In the genomic region with DNA sequence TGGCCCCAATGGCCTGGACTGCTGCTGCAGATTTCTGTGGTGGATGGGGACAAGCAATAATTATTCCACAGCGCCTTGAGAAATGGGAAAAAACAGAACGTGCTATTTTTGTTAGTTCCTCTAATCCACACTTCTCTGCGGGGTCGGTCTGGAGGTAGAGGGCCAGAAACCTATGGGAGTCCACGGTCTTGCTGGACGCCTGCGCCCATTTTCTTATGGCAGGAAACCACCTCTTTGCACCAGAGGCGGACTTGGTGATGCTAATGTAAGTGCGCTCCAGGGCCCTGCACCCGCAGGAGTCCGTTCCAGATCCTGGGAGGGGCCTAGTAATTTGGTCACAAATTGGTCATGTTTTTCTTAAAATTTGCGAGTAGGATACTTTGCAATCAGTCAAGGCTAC, we compare ENCODE assay signal across 22 cellular contexts. TPM values are rescaled to one million over a fixed set of nuclear protein-coding genes. Genes with fewer than 3 reads are reported as not detected.
DNase-seq lines count a peak whose midpoint lies in the region; ATAC-seq and TF ChIP-seq lines count a peak whose summit lies in the region.
"Had no signal": no experiment of that assay in that cellular context is flagged by ENCODE, and none has a peak within 500 bp of the region (broad histone marks: within the 10 kb centered on the region; RNA-seq: fewer than 3 reads in every experiment).

No MANE protein-coding gene starts in this region.

- intact Hi-C loops in upper lobe of right lung (cut with DNase I) = no loop called here

- H3K27ac ChIP-seq in fibroblast of lung (ENCODE audit: insufficient read depth, low read length) (peak overlapping the region; percentile 87), upper lobe of right lung (no peak overlapping the region)
- H3K27ac ChIP-seq: C4-2B, RWPE1 had no signal

- H3K9ac ChIP-seq in fibroblast of lung (ENCODE audit: insufficient read depth, low read length) = no peak overlapping the region

- H3K4me1 ChIP-seq in fibroblast of lung (ENCODE audit: control insufficient read depth, extremely low read depth, insufficient read depth, low read length) = peaks cover 16% of the 10 kb centered on the region
- no peaks in the 10 kb centered on the region for H3K4me1 ChIP-seq in upper lobe of right lung

- no peaks in the 10 kb centered on the region for H3K27me3 ChIP-seq in fibroblast of lung (ENCODE audit: control insufficient read depth, insufficient read depth, low read length)
- H3K27me3 ChIP-seq in upper lobe of right lung = peaks cover 7% of the 10 kb centered on the region
- H3K27me3 ChIP-seq: MG63 had no signal

- H3K36me3 Mint-ChIP-seq in activated naive CD8-positive, alpha-beta T cell = no peaks in the 10 kb centered on the region
- H3K36me3 Mint-ChIP-seq in activated naive CD8-positive, alpha-beta T cell treated with anti-CD3 and anti-CD28 coated beads for 36 hours = no peaks in the 10 kb centered on the region

- H4K20me1 ChIP-seq in fibroblast of lung (ENCODE audit: control insufficient read depth, extremely low read depth, insufficient read depth, low read length) = no peaks in the 10 kb centered on the region

- no peak overlapping the region for H3K4me2 ChIP-seq in fibroblast of lung (ENCODE audit: extremely low read depth, insufficient read depth, low read length)

- H3K27me3 Mint-ChIP-seq in activated naive CD8-positive, alpha-beta T cell = peaks cover 12% of the 10 kb centered on the region
- peaks cover 51% of the 10 kb centered on the region for H3K27me3 Mint-ChIP-seq in activated naive CD8-positive, alpha-beta T cell treated with anti-CD3 and anti-CD28 coated beads for 36 hours

- TF ChIP-seq CTCF in fibroblast of lung (conservative IDR thresholded peaks at IDR 0.05 in 1 of 2, IDR thresholded peaks at IDR 0.05 in 1 of 2; ENCODE audit: low read depth in 1 of 2, low read length in 2 of 2) (no peak), upper lobe of right lung (IDR thresholded peaks at IDR 0.05) (no peak)

- peak overlapping the region; percentile 50 for H3K27ac Mint-ChIP-seq in activated naive CD8-positive, alpha-beta T cell
- no peak overlapping the region for H3K27ac Mint-ChIP-seq in activated naive CD8-positive, alpha-beta T cell treated with anti-CD3 and anti-CD28 coated beads for 36 hours

- peaks cover 13% of the 10 kb centered on the region for H3K4me1 Mint-ChIP-seq in activated naive CD8-positive, alpha-beta T cell (ENCODE audit: low read depth)
- H3K4me1 Mint-ChIP-seq in activated naive CD8-positive, alpha-beta T cell treated with anti-CD3 and anti-CD28 coated beads for 36 hours = peaks cover 7% of the 10 kb centered on the region

- no peak overlapping the region for H3K4me3 ChIP-seq in fibroblast of lung (replicated peaks in 1 of 4; ENCODE audit: control extremely low read depth in 1 of 4, insufficient read depth in 1 of 4, low read depth in 3 of 4, low read length in 4 of 4)
- no peak overlapping the region for H3K4me3 ChIP-seq in upper lobe of right lung
- H3K4me3 ChIP-seq: MG63 had no signal

- H3K9me3 ChIP-seq in fibroblast of lung (ENCODE audit: control insufficient read depth, insufficient read depth, low read depth, low read length) (no peaks in the 10 kb centered on the region), upper lobe of right lung (no peaks in the 10 kb centered on the region)
- H3K9me3 ChIP-seq: MG63 had no signal

- no peaks in the 10 kb centered on the region for H3K79me2 ChIP-seq in fibroblast of lung (ENCODE audit: control insufficient read depth, insufficient read depth, low read length)

- no peak overlapping the region for H3K4me3 Mint-ChIP-seq in activated naive CD8-positive, alpha-beta T cell
- no peak overlapping the region for H3K4me3 Mint-ChIP-seq in activated naive CD8-positive, alpha-beta T cell treated with anti-CD3 and anti-CD28 coated beads for 36 hours

- H3K36me3 ChIP-seq in fibroblast of lung (ENCODE audit: control insufficient read depth, insufficient read depth, low read length) (no peaks in the 10 kb centered on the region), upper lobe of right lung (no peaks in the 10 kb centered on the region)
- H3K36me3 ChIP-seq: MG63 had no signal

- no peak overlapping the region for H2AFZ ChIP-seq in fibroblast of lung (ENCODE audit: low read length)

- no peaks in the 10 kb centered on the region for H3K9me3 Mint-ChIP-seq in activated naive CD8-positive, alpha-beta T cell (ENCODE audit: low read depth)
- no peaks in the 10 kb centered on the region for H3K9me3 Mint-ChIP-seq in activated naive CD8-positive, alpha-beta T cell treated with anti-CD3 and anti-CD28 coated beads for 36 hours

- no peak for DNase-seq in activated naive CD8-positive, alpha-beta T cell treated with anti-CD3 and anti-CD28 coated beads for 36 hours
- peak; percentile 21 for DNase-seq in MV-4-11 (lab: John Stamatoyannopoulos, UW)
- no peak for DNase-seq in fibroblast of lung (ENCODE audit: low read depth in 2 of 2)
- DNase-seq in upper lobe of right lung = peak; percentile 39
- no peak for DNase-seq in NCI-H1092 (lab: John Stamatoyannopoulos, UW)
- no peak for DNase-seq in HuH-7 (ENCODE audit: low spot score)
- DNase-seq: DMS 273 treated with DMSO at 0.1 percent for 48 hours, DND-41, Karpas-422, NCI-H1694 treated with DMSO at 0.1 percent for 48 hours, NCI-H2107, NCI-H510A, NCI-H774, SIG-M5 had no signal

- ATAC-seq in upper lobe of right lung (no peak), GM21825 (IDR thresholded peaks at IDR 0.05; ENCODE audit: unreplicated experiment) (no peak)

RNA-seq across cellular contexts. Expression of a gene that starts 25.9 kb away (rescaled TPM):
- total RNA-seq in activated naive CD8-positive, alpha-beta T cell treated with anti-CD3 and anti-CD28 coated beads for 36 hours = not detected
- total RNA-seq in fibroblast of lung (not detected in 2 replicates), upper lobe of right lung (not detected)
- not detected in 2 replicates for polyA plus RNA-seq in fibroblast of lung
- polyA plus RNA-seq in fibroblast of lung (2012) = not detected in 2 replicates
- polyA minus RNA-seq in fibroblast of lung (ENCODE audit: low replicate concordance) = not detected in 2 replicates
- total RNA-seq: A673, G401, PC-3 had no signal

RNA-seq across cellular contexts. Expression of a gene that starts 28.1 kb away (rescaled TPM):
- total RNA-seq in activated naive CD8-positive, alpha-beta T cell treated with anti-CD3 and anti-CD28 coated beads for 36 hours = not detected
- total RNA-seq in fibroblast of lung = under 0.01 TPM in 1 of 2 replicates, not detected in the other
- not detected in 2 replicates for polyA plus RNA-seq in fibroblast of lung
- polyA plus RNA-seq in fibroblast of lung (2012) = 0.05 TPM in 1 of 2 replicates, not detected in the other
- polyA minus RNA-seq in fibroblast of lung (ENCODE audit: low replicate concordance) = not detected in 2 replicates
- total RNA-seq in upper lobe of right lung = not detected
- total RNA-seq: A673, G401, PC-3 had no signal

Comparison
In these comparisons a context has a peak if more than half of its experiments do, and no peak if none do; other contexts are left out.
1. DNase-seq: peak in MV-4-11 (single experiment) and upper lobe of right lung (single experiment); none in activated naive CD8-positive, alpha-beta T cell treated with anti-CD3 and anti-CD28 coated beads for 36 hours (single experiment), fibroblast of lung (0 of 2), NCI-H1092 (single experiment) and HuH-7 (single experiment).